18 cellular contexts compared by ENCODE assay signal in the genomic region with DNA sequence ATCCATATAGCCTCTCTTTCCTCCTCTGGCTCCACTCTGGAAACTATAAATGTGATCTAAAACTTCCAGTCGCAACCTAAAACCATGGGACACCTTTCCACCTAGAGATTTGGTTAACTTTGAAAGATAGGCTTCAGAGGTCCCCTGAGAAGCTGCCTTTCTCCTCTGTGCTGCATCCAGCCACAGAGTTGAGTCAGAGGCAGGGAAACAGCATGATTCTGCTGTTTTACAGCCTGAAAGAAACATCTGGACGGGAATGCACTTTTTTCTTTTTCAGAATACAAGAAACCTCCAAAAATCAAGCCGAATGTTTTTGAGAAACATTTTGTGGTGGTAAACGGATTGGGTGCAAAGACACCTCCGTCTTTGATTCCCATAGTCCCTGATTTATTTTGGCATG. TPM values are rescaled to one million over a fixed set of nuclear protein-coding genes. Genes with fewer than 3 reads are reported as not detected.
DNase-seq lines count a peak whose midpoint lies in the region; ATAC-seq and TF ChIP-seq lines count a peak whose summit lies in the region.
"Had no signal": no experiment of that assay in that cellular context is flagged by ENCODE, and none has a peak within 500 bp of the region (broad histone marks: within the 10 kb centered on the region; RNA-seq: fewer than 3 reads in every experiment).

No MANE protein-coding gene starts in this region.

- no peak overlapping the region for H3K56ac ChIP-seq in IMR-90 (ENCODE audit: extremely low read depth, insufficient read depth, low read length)

- H3K27ac Mint-ChIP-seq in CD4-positive, alpha-beta memory T cell = no peak overlapping the region
- no peak overlapping the region for H3K27ac Mint-ChIP-seq in activated T-cell treated with anti-CD3 and anti-CD28 coated beads, Interleukin-2, amount 50 U/mL, for 72 hours
- H3K27ac Mint-ChIP-seq: brain had no signal

- H3K9me3 ChIP-seq in IMR-90 (ENCODE audit: control insufficient read depth, insufficient read depth, low read length) (peaks cover 4% of the 10 kb centered on the region), testis (no peaks in the 10 kb centered on the region)
- no peaks in the 10 kb centered on the region for H3K9me3 ChIP-seq in CD4-positive, alpha-beta memory T cell (ENCODE audit: control insufficient read depth in 1 of 2, low read length in 2 of 2)
- H3K9me3 ChIP-seq: esophagus muscularis mucosa, SK-N-SH, suprapubic skin had no signal

- no peak overlapping the region for H2BK5ac ChIP-seq in IMR-90 (ENCODE audit: low read depth, low read length, poor library complexity, severe bottlenecking)

- H4K91ac ChIP-seq in IMR-90 (ENCODE audit: insufficient read depth, low read depth, low read length) = no peak overlapping the region

- H3K4me3 Mint-ChIP-seq in CD4-positive, alpha-beta memory T cell = no peak overlapping the region
- H3K4me3 Mint-ChIP-seq in activated T-cell treated with anti-CD3 and anti-CD28 coated beads, Interleukin-2, amount 50 U/mL, for 72 hours = no peak overlapping the region
- H3K4me3 Mint-ChIP-seq: brain had no signal

- H3K9me3 Mint-ChIP-seq in CD4-positive, alpha-beta memory T cell = peaks cover 0 to 26% (median 17%) of the 10 kb centered on the region in 8 donors
- H3K9me3 Mint-ChIP-seq in activated T-cell treated with anti-CD3 and anti-CD28 coated beads, Interleukin-2, amount 50 U/mL, for 72 hours = peaks cover 2 to 3% of the 10 kb centered on the region in 2 donors

- no peak overlapping the region for H2BK15ac ChIP-seq in IMR-90 (ENCODE audit: low read depth, low read length)

- no peak overlapping the region for H2AK9ac ChIP-seq in IMR-90 (replicated peaks; ENCODE audit: low read depth, low read length, poor library complexity)

- H3K27ac ChIP-seq in IMR-90 (ENCODE audit: insufficient read depth, low read length) = no peak overlapping the region
- peak overlapping the region; percentile 19 for H3K27ac ChIP-seq in cingulate gyrus (ENCODE audit: low read depth, low read length)
- H3K27ac ChIP-seq in testis = peak overlapping the region; percentile 35 to 74
- H3K27ac ChIP-seq in CD4-positive, alpha-beta memory T cell (ENCODE audit: low read depth, low read length) = no peak overlapping the region
- H3K27ac ChIP-seq: BLaER1, esophagus muscularis mucosa, suprapubic skin had no signal

- H3K18ac ChIP-seq in IMR-90 (ENCODE audit: low read depth, low read length) = no peak overlapping the region

- H3K27me3 ChIP-seq in IMR-90 (ENCODE audit: control insufficient read depth, insufficient read depth, low read length) (peaks cover under 1% of the 10 kb centered on the region; the same call in 1 of the 2 replicates), testis (no peaks in the 10 kb centered on the region)
- no peaks in the 10 kb centered on the region for H3K27me3 ChIP-seq in CD4-positive, alpha-beta memory T cell (ENCODE audit: insufficient read depth, low read length)
- H3K27me3 ChIP-seq: BLaER1, esophagus muscularis mucosa had no signal

- H3K36me3 ChIP-seq in IMR-90 (ENCODE audit: control insufficient read depth, insufficient read depth, low read length) = no peaks in the 10 kb centered on the region
- no peaks in the 10 kb centered on the region for H3K36me3 ChIP-seq in testis (ENCODE audit: low read depth, missing control alignments)
- H3K36me3 ChIP-seq in CD4-positive, alpha-beta memory T cell (ENCODE audit: insufficient read depth, low read length) = no peaks in the 10 kb centered on the region
- H3K36me3 ChIP-seq: BLaER1, esophagus muscularis mucosa, suprapubic skin had no signal

- in situ Hi-C loops in IMR-90 (cut with MboI; ENCODE audit: low sequenced_read_pairs) = no loop called here

- H4K20me1 ChIP-seq in IMR-90 (ENCODE audit: insufficient read depth, low read length) = no peaks in the 10 kb centered on the region
- H4K20me1 ChIP-seq: BLaER1 had no signal

- dilution Hi-C loops in IMR-90 (cut with HindIII; ENCODE audit: low sequenced_read_pairs, unreplicated experiment) = no loop called here

- H3K4me1 ChIP-seq in IMR-90 (ENCODE audit: control insufficient read depth, insufficient read depth, low read length) (peaks cover 4% of the 10 kb centered on the region; the same call in 1 of the 2 replicates), testis (no peaks in the 10 kb centered on the region)
- no peaks in the 10 kb centered on the region for H3K4me1 ChIP-seq in CD4-positive, alpha-beta memory T cell (ENCODE audit: insufficient read depth, low read length)
- H3K4me1 ChIP-seq: BLaER1, esophagus muscularis mucosa, suprapubic skin had no signal

- no peak for TF ChIP-seq POLR2A in IMR-90 (IDR thresholded peaks at IDR 0.05; ENCODE audit: low read depth, low read length)
- TF ChIP-seq POLR2A in testis (IDR thresholded peaks at IDR 0.05) = no peak

- H3K9me1 ChIP-seq in IMR-90 (ENCODE audit: insufficient read depth, low read length) = no peaks in the 10 kb centered on the region

- no peak overlapping the region for H3K9ac ChIP-seq in IMR-90 (ENCODE audit: low read depth, low read length)
- H3K9ac ChIP-seq: BLaER1, SK-N-SH had no signal

- H3K27me3 Mint-ChIP-seq in CD4-positive, alpha-beta memory T cell = peaks cover 21 to 25% of the 10 kb centered on the region in 2 donors
- H3K27me3 Mint-ChIP-seq in activated T-cell treated with anti-CD3 and anti-CD28 coated beads, Interleukin-2, amount 50 U/mL, for 72 hours (ENCODE audit: low read depth) = peaks cover 49% of the 10 kb centered on the region

- H4K5ac ChIP-seq in IMR-90 (ENCODE audit: low read depth, low read length) = no peak overlapping the region

- no peak overlapping the region for H3K4me3 ChIP-seq in IMR-90 (ENCODE audit: insufficient read depth, low read depth, low read length)
- H3K4me3 ChIP-seq in testis = no peak overlapping the region
- no peak overlapping the region for H3K4me3 ChIP-seq in CD4-positive, alpha-beta memory T cell (ENCODE audit: low read length in 2 of 2)
- H3K4me3 ChIP-seq: BLaER1, esophagus muscularis mucosa, mucosa of descending colon, suprapubic skin had no signal

- no peaks in the 10 kb centered on the region for H3K79me1 ChIP-seq in IMR-90 (ENCODE audit: low read depth in 1 of 2, low read length in 2 of 2)

- no peaks in the 10 kb centered on the region for H3K4me1 Mint-ChIP-seq in CD4-positive, alpha-beta memory T cell
- H3K4me1 Mint-ChIP-seq in activated T-cell treated with anti-CD3 and anti-CD28 coated beads, Interleukin-2, amount 50 U/mL, for 72 hours (ENCODE audit: low read depth) = peaks cover 6% of the 10 kb centered on the region

- POLR2A ChIA-PET in IMR-90 (lab: Charles Lee; ENCODE audit: unreplicated experiment) = no interaction called here
- POLR2A ChIA-PET in CD4-positive, alpha-beta memory T cell (lab: Charles Lee; ENCODE audit: partially characterized antibody) = no interaction called here

- no peak overlapping the region for H3K23ac ChIP-seq in IMR-90 (ENCODE audit: low read depth, low read length)

- H3K4me2 ChIP-seq in IMR-90 (ENCODE audit: low read depth, low read length) = no peak overlapping the region
- H3K4me2 ChIP-seq: BLaER1, SK-N-SH had no signal

- ATAC-seq in IMR-90 (ENCODE audit: low read depth) (peak; percentile 55), left ventricle myocardium superior (peak; percentile 73), HG03378 (IDR thresholded peaks at IDR 0.05; ENCODE audit: unreplicated experiment) (no peak)
- ATAC-seq in activated T-cell treated with anti-CD3 and anti-CD28 coated beads, Interleukin-2, amount 50 U/mL, for 72 hours (replicated peaks in 1 of 2) = no peak
- ATAC-seq: mucosa of descending colon had no signal

- CTCF ChIA-PET in IMR-90 (lab: Yijun Ruan, JAX) = no interaction called here
- CTCF ChIA-PET in CD4-positive, alpha-beta memory T cell (lab: Charles Lee; ENCODE audit: partially characterized antibody) = no interaction called here

- no peak for TF ChIP-seq RAD21 in IMR-90 (IDR thresholded peaks at IDR 0.05; ENCODE audit: low read length)

- no peak overlapping the region for H3K4ac ChIP-seq in IMR-90 (ENCODE audit: low read depth, low read length)

- TF ChIP-seq CTCF in IMR-90 (conservative IDR thresholded peaks at IDR 0.05; ENCODE audit: low read depth, low read length) (no peak), testis (IDR thresholded peaks at IDR 0.05) (no peak)

- no peak overlapping the region for H4K8ac ChIP-seq in IMR-90 (ENCODE audit: low read depth in 2 of 2, low read length in 2 of 2)

- H2BK120ac ChIP-seq in IMR-90 (ENCODE audit: low read depth, low read length) = no peak overlapping the region

- BruUV-seq in IMR-90 (replicated peaks; lab: Mats Ljungman, UMichigan) = no TSS peak

- no peaks in the 10 kb centered on the region for H3K36me3 Mint-ChIP-seq in CD4-positive, alpha-beta memory T cell
- H3K36me3 Mint-ChIP-seq in activated T-cell treated with anti-CD3 and anti-CD28 coated beads, Interleukin-2, amount 50 U/mL, for 72 hours (ENCODE audit: insufficient read depth in 2 of 2) = no peaks in the 10 kb centered on the region
- H3K36me3 Mint-ChIP-seq: brain had no signal

- H2AFZ ChIP-seq in IMR-90 (replicated peaks; ENCODE audit: low read length, poor library complexity) = no peak overlapping the region

- DNase-seq in IMR-90 = peak; percentile 52
- DNase-seq in left ventricle myocardium superior = no peak
- DNase-seq in testis = no peak
- DNase-seq in CD4-positive, alpha-beta memory T cell = no peak
- no peak for DNase-seq in activated T-cell treated with anti-CD3 and anti-CD28 coated beads, Interleukin-2, amount 50 U/mL, for 72 hours
- no peak for DNase-seq in NCI-H2227 treated with DMSO at 0.1 percent for 48 hours (lab: John Stamatoyannopoulos, UW)
- DNase-seq: DMS 273 treated with DMSO at 0.1 percent for 48 hours; mucosa of descending colon; NCI-H1930; NCI-H526 treated with DMSO at 0.1 percent for 48 hours; SK-N-SH; stimulated activated CD4-positive, alpha-beta T cell treated with anti-CD3 and anti-CD28 coated beads, Interleukin-2, amount 100 ng/mL, for 48 hours had no signal

- intact Hi-C loops in IMR-90 (cut with micrococcal nuclease) (no loop called here), left ventricle myocardium superior (cut with micrococcal nuclease) (no loop called here), testis (cut with DNase I; ENCODE audit: low total_unique reads) (no loop called here)
- intact Hi-C loops in CD4-positive, alpha-beta memory T cell (cut with micrococcal nuclease) = no loop called here

- H2AK5ac ChIP-seq in IMR-90 (ENCODE audit: low read depth, low read length) = no peak overlapping the region

- H3K14ac ChIP-seq in IMR-90 (replicated peaks; ENCODE audit: low read depth, low read length) = no peak overlapping the region

- H2BK20ac ChIP-seq in IMR-90 (ENCODE audit: low read depth, low read length) = 0 out of 2 replicates have a peak overlapping the region, but pooled peaks have one; percentile 43

- 93% methylated on average over 2 of the region's 5 CpGs; no CpG with 5 or more reads in 1 of the 2 experiments for WGBS in IMR-90 (ENCODE audit: extremely low coverage in 2 of 2, insufficient read length in 1 of 2), 2 experiments
- 48 to 56% methylated on average over 5 of the region's 5 CpGs for WGBS in testis, 2 donors

RNA-seq across cellular contexts. Expression of gene SLC4A3, which starts 31.0 kb away (rescaled TPM):
- total RNA-seq in IMR-90 (2012; rRNA removed) (0.90 and 1.1 TPM in 2 replicates), left ventricle myocardium superior (456 TPM), testis (10 to 100 TPM; 31.3 to 44.3 TPM)
- polyA plus RNA-seq in IMR-90 (2012; rRNA removed) (6.1 and 6.9 TPM in 2 replicates), testis (ENCODE audit: insufficient read depth, low read depth, low replicate concordance) (15.1 TPM)
- 3.8 and 5.4 TPM in 2 replicates for polyA plus RNA-seq in IMR-90 (2012; cell fraction: cytosol; rRNA removed)
- 24.0 and 53.1 TPM in 2 replicates for polyA plus RNA-seq in IMR-90 (2012; cell fraction: nucleus; rRNA removed; ENCODE audit: low replicate concordance)
- not detected for total RNA-seq in CD4-positive, alpha-beta memory T cell
- not detected for polyA plus RNA-seq in CD4-positive, alpha-beta memory T cell
- not detected for total RNA-seq in activated T-cell treated with anti-CD3 and anti-CD28 coated beads, Interleukin-2, amount 50 U/mL, for 72 hours

Comparison
In these comparisons a context has a peak if more than half of its experiments do, and no peak if none do; other contexts are left out.
1. ATAC-seq: peak in IMR-90 (single experiment) and left ventricle myocardium superior (single experiment); none in HG03378 (single experiment) and activated T-cell treated with anti-CD3 and anti-CD28 coated beads, Interleukin-2, amount 50 U/mL, for 72 hours (0 of 2).
2. H3K27ac ChIP-seq: peak in cingulate gyrus (single experiment) and testis (2 of 2); none in IMR-90 (single experiment) and CD4-positive, alpha-beta memory T cell (single experiment).
3. RNA of gene SLC4A3, which starts 31.0 kb away (total RNA-seq): 456 TPM in left ventricle myocardium superior (single experiment) and 31.3 to 44.3 TPM in testis; 0.90 to 1.1 TPM in IMR-90, not detected in CD4-positive, alpha-beta memory T cell and not detected in activated T-cell treated with anti-CD3 and anti-CD28 coated beads, Interleukin-2, amount 50 U/mL, for 72 hours; every median in the first group is over 10 times any median in the second.